In the genomic region with DNA sequence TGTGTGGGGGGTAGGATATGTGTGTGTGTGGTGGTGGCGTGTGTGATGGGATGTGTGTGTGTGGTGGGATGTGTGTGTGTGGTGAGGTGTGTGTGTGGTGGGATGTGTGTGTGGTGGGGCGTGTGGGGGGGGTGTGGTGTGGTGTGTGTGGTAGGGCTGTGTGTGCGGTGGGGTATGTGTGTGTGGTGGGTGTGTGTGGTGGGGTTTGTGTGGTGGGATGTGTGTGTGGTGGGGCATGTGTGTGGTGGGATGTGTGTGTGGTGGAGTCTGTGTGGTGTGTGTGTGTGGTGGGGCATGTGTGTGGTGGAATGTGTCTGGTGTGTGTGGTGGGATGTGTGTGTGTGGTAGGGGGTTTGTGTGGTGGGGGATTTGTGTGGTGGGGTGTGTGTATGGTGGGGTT, we compare ENCODE assay signal across 1 cellular context.
TF ChIP-seq lines count a peak whose summit lies in the region.

No MANE protein-coding gene starts in this region.

TF ChIP-seq in H1, 55 proteins besides CTCF, POLR2A, EP300 and RAD21:
- no peak for TF ChIP-seq RBBP5 (IDR thresholded peaks at IDR 0.05; ENCODE audit: borderline replicate concordance, low read depth, low read length)
- no peak for TF ChIP-seq CHD1 (IDR thresholded peaks at IDR 0.05; ENCODE audit: low read depth, low read length)
- TF ChIP-seq SP4 (IDR thresholded peaks at IDR 0.05; ENCODE audit: low read length) = no peak
